Comparison of ENCODE assay signal across 6 cellular contexts in the genomic region with DNA sequence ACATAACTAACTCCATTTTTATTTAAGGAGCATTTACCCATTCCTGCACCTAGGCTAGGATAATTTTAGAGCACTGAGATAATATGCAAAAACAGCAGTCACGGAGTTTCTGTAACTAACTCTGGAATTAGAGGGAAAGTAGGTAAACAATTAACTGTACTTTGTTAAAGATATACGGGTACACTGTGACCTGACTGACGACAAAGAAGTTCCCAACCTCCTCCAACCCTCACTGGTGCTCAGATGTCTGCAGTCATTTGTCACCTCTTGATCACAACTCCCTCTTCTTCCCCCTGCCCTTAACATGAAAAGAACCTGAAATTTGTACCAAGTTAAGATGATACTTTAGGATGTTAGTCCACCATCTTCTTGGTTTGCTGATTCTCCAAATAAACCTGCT.
"Had no signal": no experiment of that assay in that cellular context is flagged by ENCODE, and none has a peak within 500 bp of the region (broad histone marks: within the 10 kb centered on the region; RNA-seq: fewer than 3 reads in every experiment).

No MANE protein-coding gene starts in this region.

- ATAC-seq: HCT116, K562 had no signal

- H3K4me3 Mint-ChIP-seq: HFFc6 had no signal

- H3K9me3 Mint-ChIP-seq: HFFc6 had no signal

- DNase-seq: GOT3, H7, HFFc6, IMR-90 had no signal

- H3K27ac Mint-ChIP-seq: HFFc6 had no signal
